8 cellular contexts compared by ENCODE assay signal in genomic region chr1:44786138-44786840, GRCh38. TPM values are rescaled to one million over a fixed set of nuclear protein-coding genes. Genes with fewer than 3 reads are reported as not detected.
A peak's percentile ranks its signal among the peaks of the same experiment; 100 is the strongest.
DNase-seq lines count a peak whose midpoint lies in the region; ATAC-seq and TF ChIP-seq lines count a peak whose summit lies in the region.

No MANE protein-coding gene starts in this region.

- H3K36me3 ChIP-seq in CD4-positive, CD25-positive, alpha-beta regulatory T cell (ENCODE audit: control insufficient read depth, insufficient read depth, low read length) = peaks cover 5% of the 10 kb centered on the region
- no peaks in the 10 kb centered on the region for H3K36me3 ChIP-seq in neural progenitor cell
- H3K36me3 ChIP-seq in upper lobe of right lung = peaks cover 4% of the 10 kb centered on the region

- DNase-seq in CD4-positive, CD25-positive, alpha-beta regulatory T cell = peak; percentile 66 to 81 (median 79)
- DNase-seq in NOMO-1 treated with dmso at 0.1 percent for 144 hours (lab: John Stamatoyannopoulos, UW; ENCODE audit: unreplicated experiment) (peak; percentile 61), foreskin keratinocyte (peak in 1 of 2 donors; percentile 59), neural progenitor cell (ENCODE audit: low spot score) (peak; percentile 84), upper lobe of right lung (peak; percentile 89), superior temporal gyrus (ENCODE audit: extremely low spot score) (no peak)
- DNase-seq in activated T-helper 2 cell treated with anti-CD3 and anti-CD28 coated beads, Interferon-gamma antibody, Interleukin-2, Interleukin-4, amounts not matched to agents 10 μg/mL and 5 μg/mL and 100 μg/mL, durations not matched to agents 14 hours and 24 hours and 36 hours (ENCODE audit: low spot score) = peak; percentile 72

- TF ChIP-seq CTCF in foreskin keratinocyte (conservative IDR thresholded peaks at IDR 0.05) (peak; percentile 98), neural progenitor cell (IDR thresholded peaks at IDR 0.05) (peak; percentile 98), upper lobe of right lung (IDR thresholded peaks at IDR 0.05) (peak; percentile 99)

- no peaks in the 10 kb centered on the region for H4K20me1 ChIP-seq in neural progenitor cell (ENCODE audit: low read depth)

- peak overlapping the region; percentile 80 for H2AFZ ChIP-seq in neural progenitor cell (replicated peaks)

- peaks cover 5% of the 10 kb centered on the region for H3K36me3 Mint-ChIP-seq in CD4-positive, CD25-positive, alpha-beta regulatory T cell
- peaks cover 22% of the 10 kb centered on the region for H3K36me3 Mint-ChIP-seq in activated T-helper 2 cell treated with anti-CD3 and anti-CD28 coated beads, Interferon-gamma antibody, Interleukin-2, Interleukin-4, amounts not matched to agents 10 μg/mL and 5 μg/mL and 100 μg/mL, durations not matched to agents 14 hours and 24 hours and 36 hours (ENCODE audit: low read depth)
- peaks cover 6% of the 10 kb centered on the region for H3K36me3 Mint-ChIP-seq in neural progenitor cell

- peak overlapping the region; percentile 76 for H3K4me2 ChIP-seq in neural progenitor cell

- peak overlapping the region; percentile 58 to 94 (median 83) for H3K27ac Mint-ChIP-seq in CD4-positive, CD25-positive, alpha-beta regulatory T cell
- peak overlapping the region; percentile 80 for H3K27ac Mint-ChIP-seq in activated T-helper 2 cell treated with anti-CD3 and anti-CD28 coated beads, Interferon-gamma antibody, Interleukin-2, Interleukin-4, amounts not matched to agents 10 μg/mL and 5 μg/mL and 100 μg/mL, durations not matched to agents 14 hours and 24 hours and 36 hours
- no peak overlapping the region for H3K27ac Mint-ChIP-seq in neural progenitor cell

- no peaks in the 10 kb centered on the region for H3K27me3 Mint-ChIP-seq in CD4-positive, CD25-positive, alpha-beta regulatory T cell
- no peaks in the 10 kb centered on the region for H3K27me3 Mint-ChIP-seq in activated T-helper 2 cell treated with anti-CD3 and anti-CD28 coated beads, Interferon-gamma antibody, Interleukin-2, Interleukin-4, amounts not matched to agents 10 μg/mL and 5 μg/mL and 100 μg/mL, durations not matched to agents 14 hours and 24 hours and 36 hours (ENCODE audit: low read depth)
- peaks cover 12% of the 10 kb centered on the region for H3K27me3 Mint-ChIP-seq in neural progenitor cell (ENCODE audit: insufficient read depth, low read depth)

- peak overlapping the region; percentile 43 to 85 (median 84) for H3K4me3 Mint-ChIP-seq in CD4-positive, CD25-positive, alpha-beta regulatory T cell
- H3K4me3 Mint-ChIP-seq in activated T-helper 2 cell treated with anti-CD3 and anti-CD28 coated beads, Interferon-gamma antibody, Interleukin-2, Interleukin-4, amounts not matched to agents 10 μg/mL and 5 μg/mL and 100 μg/mL, durations not matched to agents 14 hours and 24 hours and 36 hours (ENCODE audit: low read depth) = peak overlapping the region; percentile 72
- peak overlapping the region; percentile 67 for H3K4me3 Mint-ChIP-seq in neural progenitor cell

- H3K27ac ChIP-seq in CD4-positive, CD25-positive, alpha-beta regulatory T cell (ENCODE audit: insufficient read depth, low read length, poor library complexity, severe bottlenecking) = peak overlapping the region; percentile 55
- H3K27ac ChIP-seq in foreskin keratinocyte (no peak overlapping the region), neural progenitor cell (no peak overlapping the region), upper lobe of right lung (peak overlapping the region; percentile 67)

- peaks cover 34% of the 10 kb centered on the region for H3K4me1 ChIP-seq in CD4-positive, CD25-positive, alpha-beta regulatory T cell (ENCODE audit: control insufficient read depth, insufficient read depth, low read length, poor library complexity, severe bottlenecking)
- H3K4me1 ChIP-seq in foreskin keratinocyte = peaks cover 4% of the 10 kb centered on the region
- H3K4me1 ChIP-seq in neural progenitor cell = peaks cover 18% of the 10 kb centered on the region
- H3K4me1 ChIP-seq in upper lobe of right lung = peaks cover 27% of the 10 kb centered on the region

- peaks cover 40% of the 10 kb centered on the region for H3F3A ChIP-seq in neural progenitor cell (ENCODE audit: low read depth)

- H3K9ac ChIP-seq in neural progenitor cell = no peak overlapping the region

- peak; percentile 73 to 75 for ATAC-seq in CD4-positive, CD25-positive, alpha-beta regulatory T cell (ENCODE audit: low read depth in 2 of 2)
- ATAC-seq in GM21423 (IDR thresholded peaks at IDR 0.05; ENCODE audit: unreplicated experiment) = peak; percentile 49
- ATAC-seq in foreskin keratinocyte = peak; percentile 70
- ATAC-seq in upper lobe of right lung = peak; percentile 94

- H3K4me3 ChIP-seq in CD4-positive, CD25-positive, alpha-beta regulatory T cell (ENCODE audit: low read depth, low read length) = peak overlapping the region; percentile 59
- H3K4me3 ChIP-seq in neural progenitor cell (peak overlapping the region; percentile 45), upper lobe of right lung (peak overlapping the region; percentile 59)

- intact Hi-C loops in activated T-helper 2 cell treated with anti-CD3 and anti-CD28 coated beads, Interferon-gamma antibody, Interleukin-2, Interleukin-4, amounts not matched to agents 10 μg/mL and 5 μg/mL and 100 μg/mL, durations not matched to agents 14 hours and 24 hours and 36 hours (cut with micrococcal nuclease) = loop anchor here (5.0 kb wide), 2 partner anchors 36 to 226 kb away; partner anchors contain the start of genes HECTD3 and UROD
- intact Hi-C loops in upper lobe of right lung (cut with DNase I) = no loop called here

- no peaks in the 10 kb centered on the region for H3K79me2 ChIP-seq in neural progenitor cell (ENCODE audit: low read depth)

- no peaks in the 10 kb centered on the region for H3K27me3 ChIP-seq in CD4-positive, CD25-positive, alpha-beta regulatory T cell (ENCODE audit: control insufficient read depth, insufficient read depth, low read length)
- H3K27me3 ChIP-seq in foreskin keratinocyte = no peaks in the 10 kb centered on the region
- H3K27me3 ChIP-seq in neural progenitor cell = peaks cover 36% of the 10 kb centered on the region
- no peaks in the 10 kb centered on the region for H3K27me3 ChIP-seq in upper lobe of right lung

- H3K4me1 Mint-ChIP-seq in CD4-positive, CD25-positive, alpha-beta regulatory T cell = peaks cover 4 to 31% (median 22%) of the 10 kb centered on the region in 4 donors
- peaks cover 29% of the 10 kb centered on the region for H3K4me1 Mint-ChIP-seq in activated T-helper 2 cell treated with anti-CD3 and anti-CD28 coated beads, Interferon-gamma antibody, Interleukin-2, Interleukin-4, amounts not matched to agents 10 μg/mL and 5 μg/mL and 100 μg/mL, durations not matched to agents 14 hours and 24 hours and 36 hours (ENCODE audit: low read depth)
- peaks cover 28% of the 10 kb centered on the region for H3K4me1 Mint-ChIP-seq in neural progenitor cell

- no peaks in the 10 kb centered on the region for H3K9me3 ChIP-seq in CD4-positive, CD25-positive, alpha-beta regulatory T cell (ENCODE audit: control insufficient read depth in 2 of 2, low read length in 2 of 2)
- no peaks in the 10 kb centered on the region for H3K9me3 ChIP-seq in neural progenitor cell (ENCODE audit: low read depth)
- H3K9me3 ChIP-seq in upper lobe of right lung = no peaks in the 10 kb centered on the region

- no peaks in the 10 kb centered on the region for H3K9me3 Mint-ChIP-seq in CD4-positive, CD25-positive, alpha-beta regulatory T cell
- no peaks in the 10 kb centered on the region for H3K9me3 Mint-ChIP-seq in activated T-helper 2 cell treated with anti-CD3 and anti-CD28 coated beads, Interferon-gamma antibody, Interleukin-2, Interleukin-4, amounts not matched to agents 10 μg/mL and 5 μg/mL and 100 μg/mL, durations not matched to agents 14 hours and 24 hours and 36 hours
- no peaks in the 10 kb centered on the region for H3K9me3 Mint-ChIP-seq in neural progenitor cell

RNA-seq across cellular contexts. Expression of gene BEST4, which starts 1.7 kb away (rescaled TPM):
- 0.57 TPM for total RNA-seq in CD4-positive, CD25-positive, alpha-beta regulatory T cell
- under 1 TPM in 3 of 4 donors, not detected in 1; 0.20 to 0.88 (median 0.78) TPM for polyA plus RNA-seq in CD4-positive, CD25-positive, alpha-beta regulatory T cell
- 0.91 and 1.7 TPM in 2 replicates for total RNA-seq in activated T-helper 2 cell treated with anti-CD3 and anti-CD28 coated beads, Interferon-gamma antibody, Interleukin-2, Interleukin-4, amounts not matched to agents 10 μg/mL and 5 μg/mL and 100 μg/mL, durations not matched to agents 14 hours and 24 hours and 36 hours
- total RNA-seq in foreskin keratinocyte = 0.14 TPM in 1 of 2 replicates, not detected in the other
- 0.07 and 0.08 TPM in 2 replicates for polyA plus RNA-seq in foreskin keratinocyte
- 0.65 and 0.84 TPM in 2 replicates for total RNA-seq in neural progenitor cell (ENCODE audit: low replicate concordance)
- total RNA-seq in upper lobe of right lung = not detected

RNA-seq across cellular contexts. Expression of gene RPS8, which starts 10.9 kb away (rescaled TPM):
- total RNA-seq in CD4-positive, CD25-positive, alpha-beta regulatory T cell = 1,739 TPM
- 1,000 to 10,000 TPM in 2 of 4 donors, 100 to 1,000 TPM in 2; 805 to 1,312 (median 1,070) TPM for polyA plus RNA-seq in CD4-positive, CD25-positive, alpha-beta regulatory T cell
- 2,328 and 2,356 TPM in 2 replicates for total RNA-seq in activated T-helper 2 cell treated with anti-CD3 and anti-CD28 coated beads, Interferon-gamma antibody, Interleukin-2, Interleukin-4, amounts not matched to agents 10 μg/mL and 5 μg/mL and 100 μg/mL, durations not matched to agents 14 hours and 24 hours and 36 hours
- total RNA-seq in foreskin keratinocyte (2,270 and 2,325 TPM in 2 replicates), neural progenitor cell (ENCODE audit: low replicate concordance) (3,812 and 4,281 TPM in 2 replicates), upper lobe of right lung (1,338 TPM)
- polyA plus RNA-seq in foreskin keratinocyte = 2,862 and 2,900 TPM in 2 replicates

RNA-seq across cellular contexts. Expression of gene PLK3, which starts 13.9 kb away (rescaled TPM):
- 539 TPM for total RNA-seq in CD4-positive, CD25-positive, alpha-beta regulatory T cell
- polyA plus RNA-seq in CD4-positive, CD25-positive, alpha-beta regulatory T cell = 10 to 100 TPM; 28.2 to 48.9 (median 43.8) TPM
- total RNA-seq in activated T-helper 2 cell treated with anti-CD3 and anti-CD28 coated beads, Interferon-gamma antibody, Interleukin-2, Interleukin-4, amounts not matched to agents 10 μg/mL and 5 μg/mL and 100 μg/mL, durations not matched to agents 14 hours and 24 hours and 36 hours = 128 and 135 TPM in 2 replicates
- 34.2 and 35.6 TPM in 2 replicates for total RNA-seq in foreskin keratinocyte
- polyA plus RNA-seq in foreskin keratinocyte = 39.3 and 39.9 TPM in 2 replicates
- 2.2 and 6.6 TPM in 2 replicates for total RNA-seq in neural progenitor cell (ENCODE audit: low replicate concordance)
- total RNA-seq in upper lobe of right lung = 38.8 TPM

RNA-seq across cellular contexts. Expression of gene DYNLT4, which starts 20.9 kb away (rescaled TPM):
- 3.6 TPM for total RNA-seq in CD4-positive, CD25-positive, alpha-beta regulatory T cell
- polyA plus RNA-seq in CD4-positive, CD25-positive, alpha-beta regulatory T cell = 1 to 10 TPM in 2 of 4 donors, under 1 TPM in 1, not detected in 1; 0.71 to 2.6 (median 2.1) TPM
- total RNA-seq in activated T-helper 2 cell treated with anti-CD3 and anti-CD28 coated beads, Interferon-gamma antibody, Interleukin-2, Interleukin-4, amounts not matched to agents 10 μg/mL and 5 μg/mL and 100 μg/mL, durations not matched to agents 14 hours and 24 hours and 36 hours = 0.32 TPM in 1 of 2 replicates, not detected in the other
- total RNA-seq in foreskin keratinocyte (not detected in 2 replicates), neural progenitor cell (ENCODE audit: low replicate concordance) (not detected in 2 replicates), upper lobe of right lung (not detected)
- 0.09 TPM in 1 of 2 replicates, not detected in the other for polyA plus RNA-seq in foreskin keratinocyte

RNA-seq across cellular contexts. Expression of gene BTBD19, which starts 22.0 kb away (rescaled TPM):
- 45.4 TPM for total RNA-seq in CD4-positive, CD25-positive, alpha-beta regulatory T cell
- under 1 TPM in 2 of 4 donors, not detected in 2; 0.31 to 0.87 TPM for polyA plus RNA-seq in CD4-positive, CD25-positive, alpha-beta regulatory T cell
- total RNA-seq in activated T-helper 2 cell treated with anti-CD3 and anti-CD28 coated beads, Interferon-gamma antibody, Interleukin-2, Interleukin-4, amounts not matched to agents 10 μg/mL and 5 μg/mL and 100 μg/mL, durations not matched to agents 14 hours and 24 hours and 36 hours = 17.0 and 19.8 TPM in 2 replicates
- total RNA-seq in foreskin keratinocyte (1.6 and 1.9 TPM in 2 replicates), neural progenitor cell (ENCODE audit: low replicate concordance) (1.4 and 1.7 TPM in 2 replicates), upper lobe of right lung (9.2 TPM)
- 1.4 and 1.6 TPM in 2 replicates for polyA plus RNA-seq in foreskin keratinocyte

Comparison
In these comparisons a context has a peak if more than half of its experiments do, and no peak if none do; other contexts are left out.
1. H3K27ac ChIP-seq: peak in CD4-positive, CD25-positive, alpha-beta regulatory T cell (single experiment) and upper lobe of right lung (single experiment); none in foreskin keratinocyte (single experiment) and neural progenitor cell (single experiment).
2. Peak in every context shown above with its lines, with median percentiles within 50 percentile points of each other: ATAC-seq, H3K4me3 ChIP-seq, H3K4me3 Mint-ChIP-seq and CTCF ChIP-seq.